8 cellular contexts compared by ENCODE assay signal in genomic region chr17:76726766-76727718, GRCh38. TPM values are rescaled to one million over a fixed set of nuclear protein-coding genes. Genes with fewer than 3 reads are reported as not detected.
DNase-seq lines count a peak whose midpoint lies in the region; ATAC-seq and TF ChIP-seq lines count a peak whose summit lies in the region.

A gene with protein sequence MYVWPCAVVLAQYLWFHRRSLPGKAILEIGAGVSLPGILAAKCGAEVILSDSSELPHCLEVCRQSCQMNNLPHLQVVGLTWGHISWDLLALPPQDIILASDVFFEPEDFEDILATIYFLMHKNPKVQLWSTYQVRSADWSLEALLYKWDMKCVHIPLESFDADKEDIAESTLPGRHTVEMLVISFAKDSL (plus strand): TSS chr17:76726839. CDS start chr17:76729711, 2,872 bp downstream.

- POLR2A ChIA-PET in AG04450 (lab: Yijun Ruan, JAX): interaction anchor here (0.9 to 4.1 kb wide), 7 partner anchors 10 to 55 kb away, joined by 4 to 41 read pairs (median 6); partner anchors contain the start of genes MFSD11 and SRSF2

- H3K27ac ChIP-seq in AG04450 (ENCODE audit: low read depth, low read length): peak within 1 kb of the TSS; percentile 94

- TF ChIP-seq CTCF in AG04450 (IDR thresholded peaks at IDR 0.05; ENCODE audit: low read depth, low read length): peak; percentile 70

- peak within 1 kb of the TSS; percentile 93 for H3K4me3 ChIP-seq in AG04450 (ENCODE audit: low read depth, low read length)
- peak within 1 kb of the TSS; percentile 96 for H3K4me3 ChIP-seq in endocrine pancreas (ENCODE audit: control insufficient read depth, insufficient read depth, low read length)

- peaks cover 4% of the 10 kb centered on the region for H3K4me1 ChIP-seq in endocrine pancreas (ENCODE audit: control insufficient read depth, insufficient read depth, low read length)

- ATAC-seq in GM18520 (IDR thresholded peaks at IDR 0.05; ENCODE audit: unreplicated experiment) (peak; percentile 32), HG03064 (IDR thresholded peaks at IDR 0.05; ENCODE audit: low read depth, unreplicated experiment) (peak; percentile 44)

- peaks cover 4% of the 10 kb centered on the region for H3K36me3 ChIP-seq in endocrine pancreas (ENCODE audit: control insufficient read depth, insufficient read depth, low read length)

- peak within 1 kb of the TSS; percentile 88 for H3K9ac ChIP-seq in endocrine pancreas (ENCODE audit: control insufficient read depth, insufficient read depth, low read length)

- DNase-seq in AG04450 (ENCODE audit: low read depth, low spot score): no peak
- DNase-seq in NCI-H460 (ENCODE audit: extremely low read depth, low read depth): peak; percentile 49
- peak; percentile 49 to 88 for DNase-seq in activated CD8-positive, alpha-beta memory T cell treated with anti-CD3 and anti-CD28 coated beads for 1 hour (ENCODE audit: extremely low read depth in 1 of 2, low read depth in 1 of 2)
- DNase-seq in midbrain (lab: John Stamatoyannopoulos, UW): peak; percentile 69
- DNase-seq in stimulated activated CD8-positive, alpha-beta memory T cell treated with anti-CD3 and anti-CD28 coated beads, Interleukin-7, amount 100 ng/mL, for 4 hours (ENCODE audit: low read depth in 2 of 2): peak; percentile 68 to 87

- H3K27me3 ChIP-seq in AG04450 (ENCODE audit: control insufficient read depth, insufficient read depth, low read length) (no peaks in the 10 kb centered on the region), endocrine pancreas (ENCODE audit: control insufficient read depth, insufficient read depth, low read length) (no peaks in the 10 kb centered on the region)

- CTCF ChIA-PET in AG04450 (lab: Charles Lee): interaction anchor here (0.6 to 2.1 kb wide), 9 partner anchors 9 to 383 kb away, joined by 3 to 14 read pairs (median 3); no protein-coding TSS in a partner anchor

- H3K9me3 ChIP-seq in AG04450 (ENCODE audit: control insufficient read depth, insufficient read depth, low read length): no peaks in the 10 kb centered on the region; the same call in 1 of the 2 replicates
- H3K9me3 ChIP-seq in endocrine pancreas (ENCODE audit: control insufficient read depth, low read length): no peaks in the 10 kb centered on the region

RNA-seq across cellular contexts. Expression of the gene that starts here (rescaled TPM):
- 46.8 and 54.4 TPM in 2 replicates for polyA plus RNA-seq in AG04450 (2011; rRNA removed)
- polyA minus RNA-seq in AG04450 (2011; rRNA and poly(A)+ RNA removed): 11.6 and 15.5 TPM in 2 replicates
- total RNA-seq in NCI-H460 (2014; rRNA removed; shearing (Covaris generic)): 47.6 and 51.2 TPM in 2 replicates
- polyA plus RNA-seq in NCI-H460 (2014; cell fraction: nucleus; rRNA removed): 74.6 and 90.9 TPM in 2 replicates
